In genomic region chr11:91731051-91731450, GRCh38 we compare ENCODE assay signal across 25 cellular contexts.
DNase-seq lines count a peak whose midpoint lies in the region; ATAC-seq and TF ChIP-seq lines count a peak whose summit lies in the region.
"Had no signal": no experiment of that assay in that cellular context is flagged by ENCODE, and none has a peak within 500 bp of the region (broad histone marks: within the 10 kb centered on the region; RNA-seq: fewer than 3 reads in every experiment).

No MANE protein-coding gene starts in this region.

- no peak overlapping the region for H4K12ac ChIP-seq in trophoblast cell (ENCODE audit: low read depth, low read length)

- H4K91ac ChIP-seq in trophoblast cell (ENCODE audit: low read depth, low read length) = no peak overlapping the region

- H3K9me3 ChIP-seq in BLaER1 = no peaks in the 10 kb centered on the region
- 0 out of 2 replicates have a peak, but pooled peaks cover 4% of the 10 kb centered on the region for H3K9me3 ChIP-seq in PC-9 (ENCODE audit: insufficient read depth, low read depth)
- no peaks in the 10 kb centered on the region for H3K9me3 ChIP-seq in trophoblast cell (ENCODE audit: insufficient read depth, low read depth, low read length)
- H3K9me3 ChIP-seq: BE2C, SJSA1 had no signal

- POLR2A ChIA-PET in PC-9 (lab: Charles Lee; ENCODE audit: unreplicated experiment) = no interaction called here
- POLR2A ChIA-PET in HEK293T (lab: Yijun Ruan, JAX) = no interaction called here

- no peaks in the 10 kb centered on the region for H3K79me2 ChIP-seq in PC-9 (ENCODE audit: low read depth)
- no peaks in the 10 kb centered on the region for H3K79me2 ChIP-seq in trophoblast cell (ENCODE audit: control insufficient read depth, insufficient read depth, low read length, poor library complexity)

- no peak overlapping the region for H2BK12ac ChIP-seq in trophoblast cell (ENCODE audit: low read length)

- H3K4ac ChIP-seq in trophoblast cell (ENCODE audit: low read depth, low read length) = no peak overlapping the region

- no peak overlapping the region for H2BK5ac ChIP-seq in trophoblast cell (ENCODE audit: low read depth, low read length, poor library complexity)

- H3K18ac ChIP-seq in trophoblast cell (ENCODE audit: low read length) = no peak overlapping the region

- no peaks in the 10 kb centered on the region for H3K4me1 Mint-ChIP-seq in activated CD4-positive, alpha-beta T cell treated with anti-CD3 and anti-CD28 coated beads, Interleukin-2, amount 10 ng/mL, durations not matched to agents 24 days and 14 days
- H3K4me1 Mint-ChIP-seq: CD4-positive, CD25-positive, alpha-beta regulatory T cell had no signal

- no CpG with 5 or more reads among the region's 6 CpGs for WGBS in trophoblast cell (ENCODE audit: extremely low coverage, insufficient coverage, insufficient read length)

- ATAC-seq in HG03565 (IDR thresholded peaks at IDR 0.05; ENCODE audit: unreplicated experiment) = no peak

- 0 out of 2 replicates have a peak overlapping the region, but pooled peaks have one; percentile 4 for H2AFZ ChIP-seq in PC-9
- no peak overlapping the region for H2AFZ ChIP-seq in trophoblast cell (ENCODE audit: insufficient read depth, low read length, poor library complexity)

- intact Hi-C loops in PC-9 (cut with micrococcal nuclease; ENCODE audit: unreplicated experiment) = no loop called here
- intact Hi-C loops in activated CD4-positive, alpha-beta T cell treated with anti-CD3 and anti-CD28 coated beads, Interleukin-2, amount 10 ng/mL, durations not matched to agents 24 days and 14 days (cut with micrococcal nuclease) = no loop called here

- no peaks in the 10 kb centered on the region for H3K36me3 Mint-ChIP-seq in activated CD4-positive, alpha-beta T cell treated with anti-CD3 and anti-CD28 coated beads, Interleukin-2, amount 10 ng/mL, durations not matched to agents 24 days and 14 days (ENCODE audit: low read depth)
- H3K36me3 Mint-ChIP-seq: CD4-positive, CD25-positive, alpha-beta regulatory T cell had no signal

- no peaks in the 10 kb centered on the region for H3K27me3 Mint-ChIP-seq in activated CD4-positive, alpha-beta T cell treated with anti-CD3 and anti-CD28 coated beads, Interleukin-2, amount 10 ng/mL, durations not matched to agents 24 days and 14 days
- H3K27me3 Mint-ChIP-seq: CD4-positive, CD25-positive, alpha-beta regulatory T cell had no signal

- no peak overlapping the region for H3K27ac ChIP-seq in BLaER1
- no peak overlapping the region for H3K27ac ChIP-seq in PC-9
- H3K27ac ChIP-seq in trophoblast cell (ENCODE audit: low read depth, low read length) = peak overlapping the region; percentile 50
- H3K27ac ChIP-seq: 22Rv1, SJSA1 had no signal

- CTCF ChIA-PET in PC-9 (lab: Charles Lee) (no interaction called here), HEK293T (lab: Yijun Ruan, JAX) (no interaction called here)

- H3K4me3 ChIP-seq in BLaER1 (no peak overlapping the region), PC-9 (no peak overlapping the region), trophoblast cell (ENCODE audit: low read depth, low read length) (no peak overlapping the region)
- H3K4me3 ChIP-seq: SJSA1 had no signal

- no peaks in the 10 kb centered on the region for H3F3A ChIP-seq in PC-9 (ENCODE audit: insufficient read depth, low read depth)

- H3K4me1 ChIP-seq in BLaER1 = peaks cover 11% of the 10 kb centered on the region
- H3K4me1 ChIP-seq in PC-9 (replicated peaks; ENCODE audit: insufficient read depth) = no peaks in the 10 kb centered on the region
- H3K4me1 ChIP-seq in trophoblast cell (ENCODE audit: control insufficient read depth in 1 of 2, insufficient read depth in 2 of 2, low read length in 2 of 2) = peaks cover 11 to 15% of the 10 kb centered on the region in 2 experiments
- H3K4me1 ChIP-seq: BE2C, SJSA1 had no signal

- no peak for TF ChIP-seq CTCF in PC-9 (conservative IDR thresholded peaks at IDR 0.05)

- no peak overlapping the region for H2BK120ac ChIP-seq in trophoblast cell (ENCODE audit: insufficient read depth, low read length, poor library complexity)

- no peak overlapping the region for H3K27ac Mint-ChIP-seq in activated CD4-positive, alpha-beta T cell treated with anti-CD3 and anti-CD28 coated beads, Interleukin-2, amount 10 ng/mL, durations not matched to agents 24 days and 14 days
- H3K27ac Mint-ChIP-seq: CD4-positive, CD25-positive, alpha-beta regulatory T cell had no signal

- H3K27me3 ChIP-seq in BLaER1 = no peaks in the 10 kb centered on the region
- no peaks in the 10 kb centered on the region for H3K27me3 ChIP-seq in PC-9 (ENCODE audit: insufficient read depth, low read depth)
- no peaks in the 10 kb centered on the region for H3K27me3 ChIP-seq in trophoblast cell (ENCODE audit: insufficient read depth, low read length)
- H3K27me3 ChIP-seq: BE2C, SJSA1 had no signal

- no TSS peak for BruUV-seq in PC-9 (replicated peaks; lab: Mats Ljungman, UMichigan)

- no peak for DNase-seq in PC-9
- DNase-seq in islet precursor cell = peak; percentile 52
- peak in 1 of 2 donors; percentile 15 for DNase-seq in trophoblast cell
- DNase-seq in NCI-H187 (lab: John Stamatoyannopoulos, UW) = no peak
- no peak for DNase-seq in HEK293T (ENCODE audit: extremely low spot score)
- no peak for DNase-seq in activated CD4-positive, alpha-beta T cell treated with anti-CD3 and anti-CD28 coated beads, Interleukin-2, amount 10 ng/mL, durations not matched to agents 24 days and 14 days
- DNase-seq: BE2C; CD4-positive, CD25-positive, alpha-beta regulatory T cell; GOT3; HCEC 1CT; Karpas-422; NCI-H1092 treated with DMSO at 0.1 percent for 48 hours; NCI-H1436 treated with DMSO at 0.1 percent for 48 hours; NCI-H1930; NCI-H2107; NCI-H446; NCI-H524 treated with DMSO at 0.1 percent for 48 hours; NCI-H774; NK-92 treated with Interleukin-12 subunit alpha and Interleukin-12 subunit beta, amount 100 ng/mL, for 24 hours; Right ventricle myocardium superior; RPMI8226 had no signal

- no peak overlapping the region for H3K4me3 Mint-ChIP-seq in activated CD4-positive, alpha-beta T cell treated with anti-CD3 and anti-CD28 coated beads, Interleukin-2, amount 10 ng/mL, durations not matched to agents 24 days and 14 days
- H3K4me3 Mint-ChIP-seq: CD4-positive, CD25-positive, alpha-beta regulatory T cell had no signal

- H3K79me1 ChIP-seq in trophoblast cell (ENCODE audit: low read length) = peaks cover 8% of the 10 kb centered on the region

- H3K36me3 ChIP-seq in BLaER1 (no peaks in the 10 kb centered on the region), PC-9 (ENCODE audit: low read depth) (no peaks in the 10 kb centered on the region), trophoblast cell (ENCODE audit: control insufficient read depth in 1 of 2, insufficient read depth in 2 of 2, low read length in 2 of 2) (no peaks in the 10 kb centered on the region)
- H3K36me3 ChIP-seq: BE2C, SJSA1 had no signal

- no peak overlapping the region for H3K23ac ChIP-seq in trophoblast cell (ENCODE audit: low read length)

- H4K20me1 ChIP-seq in BLaER1 = no peaks in the 10 kb centered on the region
- H4K20me1 ChIP-seq in PC-9 (ENCODE audit: insufficient read depth) = no peaks in the 10 kb centered on the region

- no peak overlapping the region for H4K8ac ChIP-seq in trophoblast cell (ENCODE audit: low read depth, low read length)

- no peak overlapping the region for H2AK5ac ChIP-seq in trophoblast cell (ENCODE audit: low read length)

- no peak overlapping the region for H3K14ac ChIP-seq in trophoblast cell (ENCODE audit: low read length)

- H3K4me2 ChIP-seq in BLaER1 (peak overlapping the region; percentile 33), PC-9 (no peak overlapping the region), trophoblast cell (ENCODE audit: low read length) (peak overlapping the region; percentile 39)

- H3K9ac ChIP-seq in BLaER1 = no peak overlapping the region
- no peak overlapping the region for H3K9ac ChIP-seq in trophoblast cell (ENCODE audit: low read length)

- H3K9me2 ChIP-seq in PC-9 (ENCODE audit: insufficient read depth) = no peaks in the 10 kb centered on the region

- peaks cover 21% of the 10 kb centered on the region for H3K9me3 Mint-ChIP-seq in activated CD4-positive, alpha-beta T cell treated with anti-CD3 and anti-CD28 coated beads, Interleukin-2, amount 10 ng/mL, durations not matched to agents 24 days and 14 days

TF ChIP-seq in HEK293T, 16 proteins besides CTCF, POLR2A, EP300 and RAD21:
- TF ChIP-seq L3MBTL2 (conservative IDR thresholded peaks at IDR 0.05) (no peak), FOXM1 (IDR thresholded peaks at IDR 0.05; ENCODE audit: borderline replicate concordance) (no peak), HDGF (IDR thresholded peaks at IDR 0.05; ENCODE audit: borderline replicate concordance) (no peak), SUZ12 (IDR thresholded peaks at IDR 0.05) (no peak)
